In genomic region chr1:27124405-27124804, GRCh38 we compare ENCODE assay signal across 17 cellular contexts.
"Had no signal": no experiment of that assay in that cellular context is flagged by ENCODE, and none has a peak within 500 bp of the region (broad histone marks: within the 10 kb centered on the region; RNA-seq: fewer than 3 reads in every experiment).

No MANE protein-coding gene starts in this region.

- ATAC-seq: foreskin keratinocyte; left ventricle myocardium superior; sciatic nerve; stimulated activated memory B cell treated with anti-CD40 and anti-IgM and Interleukin-4, amounts not matched to agents 10 μg/mL and 1 μg/mL and 100 μg/mL, for 72 hours had no signal

- H3K4me3 Mint-ChIP-seq: activated naive CD4-positive, alpha-beta T cell treated with anti-CD3 and anti-CD28 coated beads for 36 hours; nephron progenitor cell; stimulated activated memory B cell treated with anti-CD40 and anti-IgM and Interleukin-4, amounts not matched to agents 10 μg/mL and 1 μg/mL and 100 μg/mL, for 72 hours; T-helper 2 cell treated with Interferon-gamma antibody and Interleukin-4, amounts not matched to agents 5 μg/mL and 100 μg/mL, for 36 hours had no signal

- H3K27ac ChIP-seq: foreskin keratinocyte, ovary, tibial nerve had no signal

- H3K27me3 Mint-ChIP-seq: stimulated activated memory B cell treated with anti-CD40 and anti-IgM and Interleukin-4, amounts not matched to agents 10 μg/mL and 1 μg/mL and 100 μg/mL, for 72 hours had no signal

- H3K27me3 ChIP-seq: foreskin keratinocyte, ovary, tibial nerve had no signal

- H3K36me3 Mint-ChIP-seq: stimulated activated memory B cell treated with anti-CD40 and anti-IgM and Interleukin-4, amounts not matched to agents 10 μg/mL and 1 μg/mL and 100 μg/mL, for 72 hours had no signal

- H3K27ac Mint-ChIP-seq: activated naive CD4-positive, alpha-beta T cell treated with anti-CD3 and anti-CD28 coated beads for 36 hours; activated T-helper 2 cell treated with anti-CD3 and anti-CD28 coated beads, Interferon-gamma antibody, Interleukin-2, Interleukin-4, amounts not matched to agents 10 μg/mL and 5 μg/mL and 100 μg/mL, durations not matched to agents 14 hours and 24 hours and 36 hours; nephron progenitor cell; stimulated activated memory B cell treated with anti-CD40 and anti-IgM and Interleukin-4, amounts not matched to agents 10 μg/mL and 1 μg/mL and 100 μg/mL, for 72 hours; T-helper 2 cell treated with Interferon-gamma antibody and Interleukin-4, amounts not matched to agents 5 μg/mL and 100 μg/mL, for 36 hours had no signal

- H3K4me3 ChIP-seq: ovary, tibial nerve had no signal

- DNase-seq: activated CD4-positive, alpha-beta T cell treated with anti-CD3 and anti-CD28 coated beads, Interleukin-2, amount 50 U/mL, for 1 hour; activated CD8-positive, alpha-beta memory T cell treated with anti-CD3 and anti-CD28 coated beads for 24 hours; activated naive CD4-positive, alpha-beta T cell treated with anti-CD3 and anti-CD28 coated beads for 36 hours; central memory CD4-positive, alpha-beta T cell; effector memory CD4-positive, alpha-beta T cell; foreskin keratinocyte; kidney glomerular epithelial cell; left ventricle myocardium superior; nephron progenitor cell; ovary; stimulated activated CD4-positive, alpha-beta T cell treated with anti-CD3 and anti-CD28 coated beads, Interleukin-12 subunit alpha, Interleukin-12 subunit beta, amount 100 ng/mL, for 4 hours; SW 1271 had no signal

- H3K36me3 ChIP-seq: ovary had no signal

- H3K9me3 ChIP-seq: ovary, tibial nerve had no signal

- H3K9me3 Mint-ChIP-seq: activated naive CD4-positive, alpha-beta T cell treated with anti-CD3 and anti-CD28 coated beads for 36 hours; activated T-helper 2 cell treated with anti-CD3 and anti-CD28 coated beads, Interferon-gamma antibody, Interleukin-2, Interleukin-4, amounts not matched to agents 10 μg/mL and 5 μg/mL and 100 μg/mL, durations not matched to agents 14 hours and 24 hours and 36 hours; nephron progenitor cell; stimulated activated memory B cell treated with anti-CD40 and anti-IgM and Interleukin-4, amounts not matched to agents 10 μg/mL and 1 μg/mL and 100 μg/mL, for 72 hours; T-helper 2 cell treated with Interferon-gamma antibody and Interleukin-4, amounts not matched to agents 5 μg/mL and 100 μg/mL, for 36 hours had no signal
